In genomic region chr11:122149232-122149631, GRCh38 we compare ENCODE assay signal across 25 cellular contexts. TPM values are rescaled to one million over a fixed set of nuclear protein-coding genes. Genes with fewer than 3 reads are reported as not detected.
"Had no signal": no experiment of that assay in that cellular context is flagged by ENCODE, and none has a peak within 500 bp of the region (broad histone marks: within the 10 kb centered on the region; RNA-seq: fewer than 3 reads in every experiment).

No MANE protein-coding gene starts in this region.

- H3K4me3 ChIP-seq: adrenal gland, body of pancreas, colonic mucosa, esophagus squamous epithelium, left lung, mucosa of descending colon had no signal

- H3K4me1 Mint-ChIP-seq: activated CD8-positive, alpha-beta memory T cell treated with anti-CD3 and anti-CD28 coated beads, Interleukin-2, amount 10 ng/mL, durations not matched to agents 7 days and 5 days; naive thymus-derived CD4-positive, alpha-beta T cell had no signal

- H3K4me3 Mint-ChIP-seq: activated CD4-positive, alpha-beta memory T cell treated with anti-CD3 and anti-CD28 coated beads for 36 hours; activated CD8-positive, alpha-beta memory T cell treated with anti-CD3 and anti-CD28 coated beads, Interleukin-2, amount 10 ng/mL, durations not matched to agents 7 days and 5 days; activated T-cell treated with anti-CD3 and anti-CD28 coated beads, Interleukin-2, amount 50 U/mL, for 24 hours; naive thymus-derived CD4-positive, alpha-beta T cell; type B pancreatic cell had no signal

- DNase-seq: activated CD4-positive, alpha-beta memory T cell treated with anti-CD3 and anti-CD28 coated beads for 36 hours; activated CD8-positive, alpha-beta memory T cell treated with anti-CD3 and anti-CD28 coated beads, Interleukin-2, amount 10 ng/mL, durations not matched to agents 7 days and 5 days; activated effector memory CD4-positive, alpha-beta T cell treated with Interleukin-2 at 50 U/mL for 16 hours; activated naive CD4-positive, alpha-beta T cell treated with anti-CD3 and anti-CD28 coated beads, Interleukin-2, amount 50 U/mL, for 16 hours; activated T-cell treated with anti-CD3 and anti-CD28 coated beads, Interleukin-2, amount 50 U/mL, for 24 hours; adrenal gland; body of pancreas; central memory CD4-positive, alpha-beta T cell; colonic mucosa; esophagus squamous epithelium; foreskin fibroblast; glutamatergic neuron; hypothalamus; kidney; left lung; mucosa of descending colon; naive thymus-derived CD4-positive, alpha-beta T cell; right cardiac atrium; small intestine; stimulated activated CD4-positive, alpha-beta T cell treated with anti-CD3 and anti-CD28 coated beads, Interleukin-4, amount 100 ng/mL, for 24 hours; stimulated activated naive CD4-positive, alpha-beta T cell; substantia nigra had no signal

- H3K9me3 Mint-ChIP-seq: activated CD4-positive, alpha-beta memory T cell treated with anti-CD3 and anti-CD28 coated beads for 36 hours; activated T-cell treated with anti-CD3 and anti-CD28 coated beads, Interleukin-2, amount 50 U/mL, for 24 hours; naive thymus-derived CD4-positive, alpha-beta T cell had no signal

- H3K27ac ChIP-seq: adrenal gland, body of pancreas, colonic mucosa, left lung, VCaP had no signal

- H3K27me3 Mint-ChIP-seq: activated CD4-positive, alpha-beta memory T cell treated with anti-CD3 and anti-CD28 coated beads for 36 hours; activated CD8-positive, alpha-beta memory T cell treated with anti-CD3 and anti-CD28 coated beads, Interleukin-2, amount 10 ng/mL, durations not matched to agents 7 days and 5 days had no signal

- H3K36me3 ChIP-seq: adrenal gland, colonic mucosa, esophagus squamous epithelium, left lung had no signal

- H3K4me1 ChIP-seq: adrenal gland, body of pancreas, colonic mucosa, left lung had no signal

- H3K9me3 ChIP-seq: adrenal gland, body of pancreas, colonic mucosa, esophagus squamous epithelium, left lung, mucosa of descending colon had no signal

- H3K27me3 ChIP-seq: adrenal gland, body of pancreas, colonic mucosa, left lung had no signal

- H3K27ac Mint-ChIP-seq: activated CD4-positive, alpha-beta memory T cell treated with anti-CD3 and anti-CD28 coated beads for 36 hours; activated CD8-positive, alpha-beta memory T cell treated with anti-CD3 and anti-CD28 coated beads, Interleukin-2, amount 10 ng/mL, durations not matched to agents 7 days and 5 days; activated T-cell treated with anti-CD3 and anti-CD28 coated beads, Interleukin-2, amount 50 U/mL, for 24 hours; naive thymus-derived CD4-positive, alpha-beta T cell; progenitor cell of endocrine pancreas; type B pancreatic cell had no signal

- H3K36me3 Mint-ChIP-seq: activated CD4-positive, alpha-beta memory T cell treated with anti-CD3 and anti-CD28 coated beads for 36 hours; activated CD8-positive, alpha-beta memory T cell treated with anti-CD3 and anti-CD28 coated beads, Interleukin-2, amount 10 ng/mL, durations not matched to agents 7 days and 5 days; naive thymus-derived CD4-positive, alpha-beta T cell had no signal

- ATAC-seq: activated CD8-positive, alpha-beta memory T cell treated with anti-CD3 and anti-CD28 coated beads, Interleukin-2, amount 10 ng/mL, durations not matched to agents 7 days and 5 days; body of pancreas; left lung; mucosa of descending colon; naive thymus-derived CD4-positive, alpha-beta T cell; right cardiac atrium had no signal

RNA-seq across cellular contexts. Expression of gene BLID, which starts 33.2 kb away (rescaled TPM):
- total RNA-seq: activated CD4-positive, alpha-beta memory T cell treated with anti-CD3 and anti-CD28 coated beads for 36 hours; activated CD8-positive, alpha-beta memory T cell treated with anti-CD3 and anti-CD28 coated beads, Interleukin-2, amount 10 ng/mL, durations not matched to agents 7 days and 5 days; body of pancreas; colonic mucosa; esophagus squamous epithelium; kidney; naive thymus-derived CD4-positive, alpha-beta T cell; progenitor cell of endocrine pancreas had no signal
- polyA plus RNA-seq: adrenal gland; naive thymus-derived CD4-positive, alpha-beta T cell; small intestine had no signal
